ENCODE assay signal across 19 cellular contexts in the genomic region with DNA sequence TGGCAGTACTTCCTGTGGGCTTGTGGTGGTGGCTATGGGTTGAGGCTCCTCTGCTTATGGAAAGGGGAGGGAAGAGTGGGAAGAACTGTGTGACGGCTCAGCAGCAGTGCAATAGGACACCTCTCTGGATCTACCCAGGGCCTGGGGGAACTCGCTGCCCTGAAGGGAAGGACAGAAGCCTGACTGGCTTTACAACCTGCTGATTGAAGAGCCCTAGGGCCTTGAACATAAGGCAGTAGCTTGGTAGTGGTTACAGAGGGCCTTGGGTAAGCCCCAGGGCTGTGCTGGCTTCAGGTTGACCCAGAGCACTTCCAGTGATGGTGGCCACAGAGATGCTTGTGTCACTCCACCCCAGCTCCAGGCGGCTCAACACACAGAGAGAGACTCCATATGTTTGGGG. TPM values are rescaled to one million over a fixed set of nuclear protein-coding genes. Genes with fewer than 3 reads are reported as not detected.
A peak's percentile ranks its signal among the peaks of the same experiment; 100 is the strongest.
DNase-seq lines count a peak whose midpoint lies in the region; ATAC-seq, FAIRE-seq and TF ChIP-seq lines count a peak whose summit lies in the region.
"Had no signal": no experiment of that assay in that cellular context is flagged by ENCODE, and none has a peak within 500 bp of the region (broad histone marks: within the 10 kb centered on the region; RNA-seq: fewer than 3 reads in every experiment).

No MANE protein-coding gene starts in this region.

- H2BK5ac ChIP-seq in H1 (ENCODE audit: low read depth, low read length) (no peak overlapping the region), trophoblast cell (ENCODE audit: low read depth, low read length, poor library complexity) (peak overlapping the region; percentile 22)

- H4K8ac ChIP-seq in H1 (ENCODE audit: extremely low read depth, insufficient read depth, low read length) (peak overlapping the region; percentile 57; the same call in 1 of the 2 replicates), trophoblast cell (ENCODE audit: low read depth, low read length) (no peak overlapping the region)

- H3K79me2 ChIP-seq in H1 (ENCODE audit: control insufficient read depth in 1 of 2, insufficient read depth in 2 of 2, low read length in 2 of 2) (no peaks in the 10 kb centered on the region), trophoblast cell (ENCODE audit: control insufficient read depth, insufficient read depth, low read length, poor library complexity) (peaks cover 1% of the 10 kb centered on the region)

- H3K4ac ChIP-seq in H1 (replicated peaks; ENCODE audit: insufficient read length, low read depth, low read length) = no peak overlapping the region
- H3K4ac ChIP-seq in trophoblast cell (ENCODE audit: low read depth, low read length) = no peak overlapping the region

- no TSS peak for BruUV-seq in Panc1 (replicated peaks; lab: Mats Ljungman, UMichigan)

- no peak overlapping the region for H3K14ac ChIP-seq in H1 (ENCODE audit: insufficient read length)
- no peak overlapping the region for H3K14ac ChIP-seq in trophoblast cell (ENCODE audit: low read length)

- no peak for FAIRE-seq in H1 (lab: Jason Lieb, UNC)
- FAIRE-seq: A549, GM19239, H54 had no signal

- no peak overlapping the region for H3K4me2 ChIP-seq in H1 (ENCODE audit: insufficient read depth in 1 of 2, low read depth in 2 of 2, low read length in 2 of 2)
- no peak overlapping the region for H3K4me2 ChIP-seq in trophoblast cell (ENCODE audit: low read length)
- H3K4me2 ChIP-seq: A549 had no signal

- ATAC-seq in Panc1 (0 out of 2 replicates have a peak, but pooled peaks have one; percentile 28), HG02870 (IDR thresholded peaks at IDR 0.05; ENCODE audit: unreplicated experiment) (no peak), GM21737 (IDR thresholded peaks at IDR 0.05; ENCODE audit: unreplicated experiment) (no peak)
- ATAC-seq: A549, HCT116 had no signal

- no peak for TF ChIP-seq RAD21 in H1 (IDR thresholded peaks at IDR 0.05 in 1 of 2, conservative IDR thresholded peaks at IDR 0.05 in 1 of 2; ENCODE audit: low read depth in 2 of 2, low read length in 2 of 2)

- POLR2A ChIA-PET in Panc1 (lab: Charles Lee) (interaction anchor here (0.6 kb wide), 1 partner anchor 12 kb away, joined by 4 read pairs; no protein-coding TSS in a partner anchor), H1 (lab: Charles Lee; ENCODE audit: partially characterized antibody) (interaction anchor here (1.0 kb wide), 1 partner anchor 73 kb away, joined by 3 read pairs; no protein-coding TSS in a partner anchor)

- H2BK20ac ChIP-seq in H1 (ENCODE audit: low read length) = no peak overlapping the region

- H4K20me1 ChIP-seq in H1 (replicated peaks in 1 of 2; ENCODE audit: control insufficient read depth in 1 of 2, insufficient read depth in 2 of 2, low read length in 2 of 2) = no peaks in the 10 kb centered on the region

- H3K9ac ChIP-seq in H1 (replicated peaks in 1 of 4; ENCODE audit: extremely low read depth in 1 of 4, low read depth in 3 of 4, low read length in 3 of 4) (0 out of 7 replicates have a peak overlapping the region, but pooled peaks of 1 of the 4 experiments have one; percentile 20), trophoblast cell (ENCODE audit: low read length) (no peak overlapping the region)

- H3K79me1 ChIP-seq in H1 (ENCODE audit: low read depth, low read length) = no peaks in the 10 kb centered on the region
- H3K79me1 ChIP-seq in trophoblast cell (ENCODE audit: low read length) = peaks cover 5% of the 10 kb centered on the region

- intact Hi-C loops in Panc1 (cut with micrococcal nuclease; ENCODE audit: unreplicated experiment) = no loop called here

- no peak overlapping the region for H2AK5ac ChIP-seq in H1 (ENCODE audit: low read depth, low read length)
- H2AK5ac ChIP-seq in trophoblast cell (ENCODE audit: low read length) = no peak overlapping the region

- no peaks in the 10 kb centered on the region for H3K23me2 ChIP-seq in H1 (ENCODE audit: low read depth, low read length)

- H3K23ac ChIP-seq in H1 (ENCODE audit: insufficient read length) (no peak overlapping the region), trophoblast cell (ENCODE audit: low read length) (no peak overlapping the region)

- no peak for TF ChIP-seq POLR2A in H1 (IDR thresholded peaks at IDR 0.05; ENCODE audit: control extremely low read depth in 1 of 2, low read depth in 2 of 2, low read length in 2 of 2)

- in situ Hi-C loops in Panc1 (cut with HindIII; ENCODE audit: low pct_unique_long_range_greater_than_20kb, low sequenced_read_pairs) = no loop called here

- no peak overlapping the region for H4K91ac ChIP-seq in H1 (replicated peaks; ENCODE audit: insufficient read length, low read length)
- H4K91ac ChIP-seq in trophoblast cell (ENCODE audit: low read depth, low read length) = no peak overlapping the region

- H3K18ac ChIP-seq in H1 (ENCODE audit: extremely low read depth, low read length) (no peak overlapping the region), trophoblast cell (ENCODE audit: low read length) (no peak overlapping the region)

- H3K4me1 ChIP-seq in Panc1 (ENCODE audit: control insufficient read depth, insufficient read depth, low read length) (no peaks in the 10 kb centered on the region), H1 (replicated peaks in 1 of 4; ENCODE audit: control insufficient read depth in 3 of 4, insufficient read depth in 4 of 4, low read length in 3 of 4) (no peaks in the 10 kb centered on the region), trophoblast cell (ENCODE audit: control insufficient read depth in 1 of 2, insufficient read depth in 2 of 2, low read length in 2 of 2) (peaks cover 6 to 7% of the 10 kb centered on the region in 2 experiments)
- H3K4me1 ChIP-seq: A549, BE2C, Caco-2 had no signal

- H3K9me3 ChIP-seq in Panc1 (ENCODE audit: control insufficient read depth, insufficient read depth, low read depth, low read length) (no peaks in the 10 kb centered on the region), H1 (ENCODE audit: insufficient read depth in 2 of 2, low read depth in 1 of 2, low read length in 1 of 2) (no peaks in the 10 kb centered on the region), trophoblast cell (ENCODE audit: insufficient read depth, low read depth, low read length) (no peaks in the 10 kb centered on the region)
- H3K9me3 ChIP-seq: A549, BE2C, Caco-2 had no signal

- H2AFZ ChIP-seq in H1 (ENCODE audit: low read length) = 0 out of 2 replicates have a peak overlapping the region, but pooled peaks have one; percentile 39
- no peak overlapping the region for H2AFZ ChIP-seq in trophoblast cell (ENCODE audit: insufficient read depth, low read length, poor library complexity)

- H4K12ac ChIP-seq in trophoblast cell (ENCODE audit: low read depth, low read length) = no peak overlapping the region

- no peaks in the 10 kb centered on the region for H3K36me3 ChIP-seq in Panc1 (ENCODE audit: control insufficient read depth, insufficient read depth, low read length)
- no peaks in the 10 kb centered on the region for H3K36me3 ChIP-seq in H1 (ENCODE audit: control insufficient read depth in 2 of 4, insufficient read depth in 4 of 4, low read length in 3 of 4)
- no peaks in the 10 kb centered on the region for H3K36me3 ChIP-seq in trophoblast cell (ENCODE audit: control insufficient read depth in 1 of 2, insufficient read depth in 2 of 2, low read length in 2 of 2)
- H3K36me3 ChIP-seq: BE2C had no signal

- no peak overlapping the region for H2BK15ac ChIP-seq in H1 (ENCODE audit: low read length)

- H2BK120ac ChIP-seq in H1 (replicated peaks; ENCODE audit: low read depth, low read length) (no peak overlapping the region), trophoblast cell (ENCODE audit: insufficient read depth, low read length, poor library complexity) (no peak overlapping the region)

- no peak for DNase-seq in Panc1 (ENCODE audit: low read depth, low spot score)
- DNase-seq in H1 (ENCODE audit: low read depth in 1 of 2, low spot score in 2 of 2) = no peak
- DNase-seq in mesenteric fat pad (ENCODE audit: low spot score) = peak; percentile 33
- DNase-seq in trophoblast cell = peak; percentile 89 to 95
- DNase-seq in COLO668 (lab: John Stamatoyannopoulos, UW; ENCODE audit: unreplicated experiment) = no peak
- DNase-seq: BE2C; CD4-positive, alpha-beta memory T cell; DND-41; GF-D8; KG1 had no signal

- no peak overlapping the region for H2BK12ac ChIP-seq in H1 (ENCODE audit: low read depth, low read length)
- no peak overlapping the region for H2BK12ac ChIP-seq in trophoblast cell (ENCODE audit: low read length)

- TF ChIP-seq CTCF in Panc1 (IDR thresholded peaks at IDR 0.05) (no peak), H1 (IDR thresholded peaks at IDR 0.05; ENCODE audit: control extremely low read depth in 1 of 3, insufficient read depth in 1 of 3, low read depth in 1 of 3, low read length in 3 of 3) (no peak)

- no peak for TF ChIP-seq EP300 in H1 (IDR thresholded peaks at IDR 0.05; ENCODE audit: borderline replicate concordance in 1 of 2, low read depth in 2 of 2, low read length in 2 of 2)

- CTCF ChIA-PET in Panc1 (lab: Charles Lee) = no interaction called here
- CTCF ChIA-PET in H1 (lab: Charles Lee; ENCODE audit: partially characterized antibody) = interaction anchor here (0.6 to 1.2 kb wide), 2 partner anchors 79 to 83 kb away, joined by 3 read pairs; no protein-coding TSS in a partner anchor

- H3K4me3 ChIP-seq in Panc1 (ENCODE audit: low read depth in 2 of 2, low read length in 2 of 2) = no peak overlapping the region
- H3K4me3 ChIP-seq in H1 (ENCODE audit: extremely low read depth in 1 of 4, insufficient read depth in 2 of 4, low read depth in 3 of 4, low read length in 4 of 4) = no peak overlapping the region
- H3K4me3 ChIP-seq in trophoblast cell (ENCODE audit: low read depth, low read length) = no peak overlapping the region
- H3K4me3 ChIP-seq: A549 had no signal

- no peak overlapping the region for H3K56ac ChIP-seq in H1 (replicated peaks; ENCODE audit: insufficient read length, low read depth, low read length)

- 77% methylated on average over 3 of the region's 3 CpGs; no CpG with 5 or more reads in 1 of the 2 experiments for WGBS in H1 (ENCODE audit: extremely low coverage in 1 of 2, insufficient coverage in 1 of 2, insufficient read length in 1 of 2, insufficient replicate concordance in 2 of 2, low coverage in 1 of 2, low lambda C conversion rate in 2 of 2, missing lambda C conversion rate in 1 of 2), 2 experiments
- no CpG with 5 or more reads among the region's 3 CpGs for WGBS in trophoblast cell (ENCODE audit: extremely low coverage, insufficient coverage, insufficient read length)

- H4K5ac ChIP-seq in H1 (ENCODE audit: insufficient read length, low read depth, low read length) = no peak overlapping the region

- H3K27ac ChIP-seq in Panc1 (ENCODE audit: low read length) (no peak overlapping the region), H1 (ENCODE audit: low read depth, low read length) (no peak overlapping the region), trophoblast cell (ENCODE audit: low read depth, low read length) (peak overlapping the region; percentile 78)
- H3K27ac ChIP-seq: A549, C4-2B, HL-60 had no signal

- H3K27me3 ChIP-seq in Panc1 (ENCODE audit: control insufficient read depth, insufficient read depth, low read length) (no peaks in the 10 kb centered on the region), H1 (replicated peaks in 1 of 4; ENCODE audit: control insufficient read depth in 3 of 4, extremely low read depth in 1 of 4, insufficient read depth in 3 of 4, low read length in 3 of 4) (no peaks in the 10 kb centered on the region), trophoblast cell (ENCODE audit: insufficient read depth, low read length) (no peaks in the 10 kb centered on the region)
- H3K27me3 ChIP-seq: BE2C had no signal

RNA-seq across cellular contexts. Expression of gene CCIN, which starts 5.5 kb away (rescaled TPM):
- 0.13 TPM for total RNA-seq in Panc1 (2021; ENCODE audit: unreplicated experiment)
- polyA plus RNA-seq in Panc1 (2012; ENCODE audit: insufficient read length) = not detected
- total RNA-seq in H1 (2021; fragmentation: NEBNext Ultra II Directional; extraction: Animal tissue kit (Norgen Biotek cat#: 25700)) = 0.19 and 0.27 TPM in 2 replicates
- 0.20 and 0.21 TPM in 2 replicates for polyA plus RNA-seq in H1 (2011; rRNA removed)
- polyA plus RNA-seq in H1 (2011; cell fraction: cytosol; rRNA removed) = 0.19 TPM
- 0.74 TPM for polyA plus RNA-seq in H1 (2011; cell fraction: nucleus; rRNA removed)
- 0.12 to 0.19 TPM (median 0.18 TPM) in 3 of 4 replicates, not detected in the other for polyA plus RNA-seq in H1 (2012, experiment 1 of 2)
- 0.08 TPM for polyA plus RNA-seq in H1 (2012, experiment 2 of 2)
- polyA plus RNA-seq in H1 (2013, experiment 1 of 2) = 0.06 TPM
- 0.07 TPM for polyA plus RNA-seq in H1 (2013, experiment 2 of 2)
- 1.1 and 1.8 TPM in 2 replicates for polyA minus RNA-seq in H1 (2011; rRNA and poly(A)+ RNA removed)
- polyA minus RNA-seq in H1 (2011; cell fraction: cytosol; rRNA and poly(A)+ RNA removed) = not detected
- 0.80 TPM for polyA minus RNA-seq in H1 (2011; cell fraction: nucleus; rRNA and poly(A)+ RNA removed)
- total RNA-seq in mesenteric fat pad = 0.87 TPM
- polyA plus RNA-seq in trophoblast cell (2013) = 0.23 and 0.33 TPM in 2 replicates
- total RNA-seq: Caco-2; CD4-positive, alpha-beta memory T cell had no signal
- polyA plus RNA-seq: A549; CD4-positive, alpha-beta memory T cell had no signal

RNA-seq across cellular contexts. Expression of gene CLTA, which starts 16.0 kb away (rescaled TPM):
- total RNA-seq in Panc1 (2021; ENCODE audit: unreplicated experiment) (760 TPM), mesenteric fat pad (190 TPM)
- polyA plus RNA-seq in Panc1 (2012; ENCODE audit: insufficient read length) = 733 TPM
- total RNA-seq in H1 (2021; fragmentation: NEBNext Ultra II Directional; extraction: Animal tissue kit (Norgen Biotek cat#: 25700)) = 236 and 239 TPM in 2 replicates
- polyA plus RNA-seq in H1 (2011; rRNA removed) = 137 and 146 TPM in 2 replicates
- polyA plus RNA-seq in H1 (2011; cell fraction: cytosol; rRNA removed) = 239 TPM
- polyA plus RNA-seq in H1 (2011; cell fraction: nucleus; rRNA removed) = 104 TPM
- 235 to 274 TPM (median 252 TPM) in 4 replicates for polyA plus RNA-seq in H1 (2012, experiment 1 of 2)
- 360 TPM for polyA plus RNA-seq in H1 (2012, experiment 2 of 2)
- 195 TPM for polyA plus RNA-seq in H1 (2013, experiment 1 of 2)
- polyA plus RNA-seq in H1 (2013, experiment 2 of 2) = 200 TPM
- 58.9 and 75.6 TPM in 2 replicates for polyA minus RNA-seq in H1 (2011; rRNA and poly(A)+ RNA removed)
- 112 TPM for polyA minus RNA-seq in H1 (2011; cell fraction: cytosol; rRNA and poly(A)+ RNA removed)
- polyA minus RNA-seq in H1 (2011; cell fraction: nucleus; rRNA and poly(A)+ RNA removed) = 56.0 TPM
- 489 and 493 TPM in 2 replicates for polyA plus RNA-seq in trophoblast cell (2013)

RNA-seq across cellular contexts. Expression of gene GLIPR2, which starts 38.2 kb away (rescaled TPM):
- total RNA-seq in Panc1 (2021; ENCODE audit: unreplicated experiment) (4.9 TPM), mesenteric fat pad (81.7 TPM)
- polyA plus RNA-seq in Panc1 (2012; ENCODE audit: insufficient read length) = 2.7 TPM
- total RNA-seq in H1 (2021; fragmentation: NEBNext Ultra II Directional; extraction: Animal tissue kit (Norgen Biotek cat#: 25700)) = 7.9 and 8.9 TPM in 2 replicates
- polyA plus RNA-seq in H1 (2011; rRNA removed) = 10.2 and 12.0 TPM in 2 replicates
- polyA plus RNA-seq in H1 (2011; cell fraction: cytosol; rRNA removed) = 13.7 TPM
- 7.1 TPM for polyA plus RNA-seq in H1 (2011; cell fraction: nucleus; rRNA removed)
- 11.5 to 15.4 TPM (median 13.1 TPM) in 4 replicates for polyA plus RNA-seq in H1 (2012, experiment 1 of 2)
- polyA plus RNA-seq in H1 (2012, experiment 2 of 2) = 11.8 TPM
- polyA plus RNA-seq in H1 (2013, experiment 1 of 2) = 6.2 TPM
- polyA plus RNA-seq in H1 (2013, experiment 2 of 2) = 6.2 TPM
- polyA minus RNA-seq in H1 (2011; rRNA and poly(A)+ RNA removed) = 5.5 and 7.2 TPM in 2 replicates
- polyA minus RNA-seq in H1 (2011; cell fraction: cytosol; rRNA and poly(A)+ RNA removed) = 4.7 TPM
- polyA minus RNA-seq in H1 (2011; cell fraction: nucleus; rRNA and poly(A)+ RNA removed) = 3.7 TPM
- polyA plus RNA-seq in trophoblast cell (2013) = 23.0 and 24.6 TPM in 2 replicates

Comparison
In these comparisons a context has a peak if more than half of its experiments do, and no peak if none do; other contexts are left out.
1. DNase-seq: peak in mesenteric fat pad (single experiment) and trophoblast cell (2 of 2); none in Panc1 (single experiment), H1 (0 of 2) and COLO668 (single experiment).